Comparison of ENCODE assay signal across 15 cellular contexts in the genomic region with DNA sequence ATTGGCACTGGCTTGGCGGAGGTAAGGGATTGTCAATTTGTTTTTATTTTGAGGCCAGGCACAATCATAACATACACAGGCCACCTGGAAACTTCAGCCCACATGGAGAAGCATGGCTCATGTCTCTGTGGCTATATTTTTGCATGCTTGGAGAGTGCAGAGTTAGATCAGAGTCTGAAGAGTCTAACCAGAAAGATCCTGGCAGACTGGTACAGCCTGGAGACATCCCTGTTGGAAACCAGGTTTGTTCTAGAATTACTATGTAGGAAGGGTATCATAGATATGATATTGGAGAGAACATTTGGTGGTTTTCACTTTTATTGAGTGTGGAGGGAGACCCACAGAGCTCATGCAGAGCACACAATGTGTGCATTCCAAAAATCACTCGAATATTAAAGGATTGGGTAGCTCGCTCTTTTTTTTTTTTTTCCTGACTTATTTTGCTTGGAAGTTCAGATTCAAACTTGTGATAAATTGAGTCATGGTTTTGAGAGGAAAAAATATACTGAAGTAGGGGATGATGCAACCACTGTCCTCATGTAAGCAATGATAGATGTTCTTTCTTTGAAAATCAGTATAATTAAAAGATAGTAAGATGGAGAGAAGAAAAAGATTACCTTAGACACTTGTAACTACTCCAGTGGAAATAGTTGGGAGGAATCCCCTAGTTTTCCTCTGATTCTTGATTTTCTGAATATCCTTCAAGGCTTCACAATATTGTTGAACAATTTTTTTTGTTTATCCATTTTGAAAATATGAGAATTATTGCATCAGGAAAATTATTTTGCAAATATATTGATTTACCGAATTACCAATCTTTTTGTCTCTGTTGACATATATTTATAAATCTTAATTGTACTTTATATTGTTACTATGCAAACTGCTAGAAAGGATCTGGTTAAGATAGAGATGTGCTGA.
DNase-seq lines count a peak whose midpoint lies in the region; ATAC-seq and TF ChIP-seq lines count a peak whose summit lies in the region.
"Had no signal": no experiment of that assay in that cellular context is flagged by ENCODE, and none has a peak within 500 bp of the region (broad histone marks: within the 10 kb centered on the region; RNA-seq: fewer than 3 reads in every experiment).

No MANE protein-coding gene starts in this region.

- DNase-seq in AG10803 (ENCODE audit: low read depth) (peak; percentile 35), HL-60 (ENCODE audit: low read depth in 1 of 2, low spot score in 1 of 2) (peak in 1 of 2 experiments; percentile 31), ascending aorta (ENCODE audit: low spot score in 2 of 2) (no peak), fibroblast of the conjunctiva (ENCODE audit: low read depth) (peak; percentile 72), esophagus muscularis mucosa (ENCODE audit: extremely low spot score) (no peak), mesothelial cell of epicardium (ENCODE audit: low spot score in 2 of 2, unreplicated experiment in 2 of 2) (no peak)
- DNase-seq: activated CD4-positive, alpha-beta memory T cell treated with anti-CD3 and anti-CD28 coated beads, Interleukin-2, amount 10 ng/mL, durations not matched to agents 7 days and 5 days; anterior cingulate cortex; DMS 273 treated with DMSO at 0.1 percent for 48 hours; NCI-H1048; trophoblast cell had no signal

- H3K27ac ChIP-seq in HL-60 (replicated peaks) (peak overlapping the region; percentile 93), ascending aorta (peak overlapping the region; percentile 12 to 26), esophagus muscularis mucosa (replicated peaks in 1 of 4) (no peak overlapping the region)
- H3K27ac ChIP-seq: gastroesophageal sphincter had no signal

- no peak for TF ChIP-seq CTCF in AG10803 (conservative IDR thresholded peaks at IDR 0.05; ENCODE audit: low read length)
- no peak for TF ChIP-seq CTCF in HL-60 (IDR thresholded peaks at IDR 0.05; ENCODE audit: insufficient read depth, low read length)
- TF ChIP-seq CTCF in ascending aorta (IDR thresholded peaks at IDR 0.05), result no peak
- TF ChIP-seq CTCF in esophagus muscularis mucosa (IDR thresholded peaks at IDR 0.05), result no peak
- no peak for TF ChIP-seq CTCF in mesothelial cell of epicardium (IDR thresholded peaks at IDR 0.05; ENCODE audit: unreplicated experiment)

- no peak overlapping the region for H3K27ac Mint-ChIP-seq in mesothelial cell of epicardium
- no peak overlapping the region for H3K27ac Mint-ChIP-seq in activated T-helper 17 cell treated with anti-CD3 and anti-CD28 coated beads, Interleukin-2, amount 50 U/mL, for 72 hours
- H3K27ac Mint-ChIP-seq: activated CD4-positive, alpha-beta memory T cell treated with anti-CD3 and anti-CD28 coated beads, Interleukin-2, amount 10 ng/mL, durations not matched to agents 7 days and 5 days had no signal

- intact Hi-C loops in ascending aorta (cut with DNase I), result no loop called here
- intact Hi-C loops in esophagus muscularis mucosa (cut with DNase I), result no loop called here

- no peak for TF ChIP-seq EP300 in esophagus muscularis mucosa (IDR thresholded peaks at IDR 0.05)

- WGBS in esophagus muscularis mucosa, result 85% methylated on average over 4 of the region's 4 CpGs

- ATAC-seq in activated T-helper 17 cell treated with anti-CD3 and anti-CD28 coated beads, Interleukin-2, amount 50 U/mL, for 72 hours (replicated peaks), result no peak
- ATAC-seq in HG03457 (IDR thresholded peaks at IDR 0.05; ENCODE audit: unreplicated experiment), result no peak
- ATAC-seq: gastroesophageal sphincter, SK-N-SH treated with all-trans-retinoic acid at 6 μM for 48 hours had no signal

- H3K4me3 ChIP-seq in AG10803 (ENCODE audit: low read length) (no peak overlapping the region), HL-60 (replicated peaks; ENCODE audit: insufficient read depth, low read length) (no peak overlapping the region), ascending aorta (no peak overlapping the region), esophagus muscularis mucosa (no peak overlapping the region)
- H3K4me3 ChIP-seq: gastroesophageal sphincter had no signal

- TF ChIP-seq POLR2A in esophagus muscularis mucosa (IDR thresholded peaks at IDR 0.05; ENCODE audit: low read depth), result no peak

- no peaks in the 10 kb centered on the region for H3K27me3 ChIP-seq in HL-60 (ENCODE audit: insufficient read depth, poor library complexity, severe bottlenecking)
- no peaks in the 10 kb centered on the region for H3K27me3 ChIP-seq in ascending aorta
- H3K27me3 ChIP-seq in esophagus muscularis mucosa, result no peaks in the 10 kb centered on the region
- H3K27me3 ChIP-seq: gastroesophageal sphincter had no signal

- no peaks in the 10 kb centered on the region for H3K36me3 Mint-ChIP-seq in mesothelial cell of epicardium
- H3K36me3 Mint-ChIP-seq in activated T-helper 17 cell treated with anti-CD3 and anti-CD28 coated beads, Interleukin-2, amount 50 U/mL, for 72 hours (ENCODE audit: low read depth), result no peaks in the 10 kb centered on the region

- H3K4me1 Mint-ChIP-seq in mesothelial cell of epicardium, result peaks cover 29% of the 10 kb centered on the region
- no peaks in the 10 kb centered on the region for H3K4me1 Mint-ChIP-seq in activated T-helper 17 cell treated with anti-CD3 and anti-CD28 coated beads, Interleukin-2, amount 50 U/mL, for 72 hours
- H3K4me1 Mint-ChIP-seq: activated CD4-positive, alpha-beta memory T cell treated with anti-CD3 and anti-CD28 coated beads, Interleukin-2, amount 10 ng/mL, durations not matched to agents 7 days and 5 days had no signal

- H3K27me3 Mint-ChIP-seq in mesothelial cell of epicardium (ENCODE audit: low read depth), result no peaks in the 10 kb centered on the region
- H3K27me3 Mint-ChIP-seq in activated T-helper 17 cell treated with anti-CD3 and anti-CD28 coated beads, Interleukin-2, amount 50 U/mL, for 72 hours, result peaks cover 7% of the 10 kb centered on the region

- H3K9me3 ChIP-seq in ascending aorta (no peaks in the 10 kb centered on the region), esophagus muscularis mucosa (no peaks in the 10 kb centered on the region)
- H3K9me3 ChIP-seq: gastroesophageal sphincter had no signal

- H3K4me1 ChIP-seq in ascending aorta (peaks cover 5 to 9% of the 10 kb centered on the region in 2 donors), esophagus muscularis mucosa (peaks cover 0 to 2% (median 0%) of the 10 kb centered on the region in 4 donors)
- H3K4me1 ChIP-seq: gastroesophageal sphincter had no signal

- no peak overlapping the region for H3K4me3 Mint-ChIP-seq in mesothelial cell of epicardium
- no peak overlapping the region for H3K4me3 Mint-ChIP-seq in activated T-helper 17 cell treated with anti-CD3 and anti-CD28 coated beads, Interleukin-2, amount 50 U/mL, for 72 hours
- H3K4me3 Mint-ChIP-seq: activated CD4-positive, alpha-beta memory T cell treated with anti-CD3 and anti-CD28 coated beads, Interleukin-2, amount 10 ng/mL, durations not matched to agents 7 days and 5 days had no signal

- no peaks in the 10 kb centered on the region for H3K36me3 ChIP-seq in ascending aorta
- no peaks in the 10 kb centered on the region for H3K36me3 ChIP-seq in esophagus muscularis mucosa
- H3K36me3 ChIP-seq: gastroesophageal sphincter had no signal

- H3K9me3 Mint-ChIP-seq in mesothelial cell of epicardium, result no peaks in the 10 kb centered on the region
- no peaks in the 10 kb centered on the region for H3K9me3 Mint-ChIP-seq in activated T-helper 17 cell treated with anti-CD3 and anti-CD28 coated beads, Interleukin-2, amount 50 U/mL, for 72 hours
- H3K9me3 Mint-ChIP-seq: activated CD4-positive, alpha-beta memory T cell treated with anti-CD3 and anti-CD28 coated beads, Interleukin-2, amount 10 ng/mL, durations not matched to agents 7 days and 5 days had no signal

Comparison
In these comparisons a context has a peak if more than half of its experiments do, and no peak if none do; other contexts are left out.
1. DNase-seq: peak in AG10803 (single experiment) and fibroblast of the conjunctiva (single experiment); none in ascending aorta (0 of 2), esophagus muscularis mucosa (single experiment) and mesothelial cell of epicardium (0 of 2).
2. H3K27ac ChIP-seq: peak in HL-60 (single experiment) and ascending aorta (2 of 2); none in esophagus muscularis mucosa (0 of 4).